19 cellular contexts compared by ENCODE assay signal in the genomic region with DNA sequence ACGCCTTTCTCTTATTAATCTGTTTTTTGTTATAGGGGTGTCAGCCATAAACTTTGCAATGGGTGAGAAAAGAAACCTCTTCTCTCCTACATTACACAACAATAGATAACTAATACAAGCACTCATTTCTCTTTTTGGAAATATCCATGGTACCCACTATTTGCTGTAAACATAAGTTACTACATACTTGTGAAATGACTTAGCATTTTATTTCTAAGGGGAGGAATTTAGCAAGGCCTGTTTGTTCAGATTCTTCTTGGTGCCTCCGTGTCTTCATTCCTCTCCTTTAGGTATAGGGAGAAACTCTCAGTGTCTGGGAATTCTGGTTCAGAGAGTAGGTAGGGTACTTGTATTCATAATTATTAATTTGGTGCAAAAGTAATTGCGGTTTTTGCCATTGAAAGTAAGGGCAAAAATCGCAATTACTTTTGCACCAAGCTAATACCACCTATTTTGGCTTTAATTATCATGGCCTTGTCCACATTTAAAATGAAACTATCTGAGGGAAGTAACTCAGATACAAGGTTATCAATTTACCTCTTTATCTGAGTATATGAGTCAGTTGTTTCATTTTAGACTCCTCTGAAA.
DNase-seq lines count a peak whose midpoint lies in the region; ATAC-seq, FAIRE-seq and TF ChIP-seq lines count a peak whose summit lies in the region.
"Had no signal": no experiment of that assay in that cellular context is flagged by ENCODE, and none has a peak within 500 bp of the region (broad histone marks: within the 10 kb centered on the region; RNA-seq: fewer than 3 reads in every experiment).

No MANE protein-coding gene starts in this region.

- peaks cover 12% of the 10 kb centered on the region for H3K36me3 Mint-ChIP-seq in Caco-2 (ENCODE audit: insufficient read depth, unreplicated experiment)

- WGBS in ovary, 3 donors, result 81 to 82% (median 81%) methylated on average over 4 of the region's 4 CpGs

- H3K27me3 ChIP-seq in Caco-2 (replicated peaks; ENCODE audit: control insufficient read depth, insufficient read depth, low read length) (no peaks in the 10 kb centered on the region), bronchial epithelial cell (ENCODE audit: control insufficient read depth, insufficient read depth, low read length) (no peaks in the 10 kb centered on the region), left lung (no peaks in the 10 kb centered on the region), ovary (no peaks in the 10 kb centered on the region)
- H3K27me3 ChIP-seq: ascending aorta, BE2C, SJCRH30 had no signal

- H3K9me3 Mint-ChIP-seq in Caco-2 (ENCODE audit: unreplicated experiment), result peaks cover 10% of the 10 kb centered on the region
- H3K9me3 Mint-ChIP-seq: activated T-helper 2 cell treated with anti-CD3 and anti-CD28 coated beads, Interferon-gamma antibody, Interleukin-2, Interleukin-4, amounts not matched to agents 10 μg/mL and 5 μg/mL and 100 μg/mL, durations not matched to agents 14 hours and 24 hours and 36 hours had no signal

- H3K4me3 ChIP-seq in Caco-2 (ENCODE audit: low read depth, low read length) (no peak overlapping the region), bronchial epithelial cell (ENCODE audit: low read depth, low read length) (no peak overlapping the region), left lung (no peak overlapping the region), ovary (no peak overlapping the region)
- H3K4me3 ChIP-seq: ascending aorta, coronary artery, mucosa of descending colon, SJCRH30 had no signal

- H3K4me1 ChIP-seq in Caco-2 (peaks cover 40% of the 10 kb centered on the region), left lung (no peaks in the 10 kb centered on the region), ovary (ENCODE audit: insufficient read depth) (no peaks in the 10 kb centered on the region)
- H3K4me1 ChIP-seq: ascending aorta had no signal

- peak overlapping the region; percentile 74 for H3K27ac Mint-ChIP-seq in Caco-2 (ENCODE audit: unreplicated experiment)
- H3K27ac Mint-ChIP-seq: activated T-helper 2 cell treated with anti-CD3 and anti-CD28 coated beads, Interferon-gamma antibody, Interleukin-2, Interleukin-4, amounts not matched to agents 10 μg/mL and 5 μg/mL and 100 μg/mL, durations not matched to agents 14 hours and 24 hours and 36 hours had no signal

- intact Hi-C loops in Caco-2 (cut with micrococcal nuclease; ENCODE audit: unreplicated experiment), result loop anchor here (5.0 kb wide), 1 partner anchor 456 kb away; no protein-coding TSS in a partner anchor
- intact Hi-C loops in left lung (cut with DNase I), result no loop called here
- intact Hi-C loops in ovary (cut with DNase I), result no loop called here

- peak in 1 of 2 experiments; percentile 39 for DNase-seq in Caco-2
- DNase-seq in bronchial epithelial cell (ENCODE audit: low read depth), result peak; percentile 77
- DNase-seq in left lung, result no peak
- DNase-seq in ovary, result no peak
- DNase-seq in SW480 (ENCODE audit: low spot score), result no peak
- DNase-seq: BE2C; DMS153; mucosa of descending colon; NCI-H1436 treated with DMSO at 0.1 percent for 48 hours; NCI-H2227 treated with DMSO at 0.1 percent for 48 hours; right cardiac atrium; SJCRH30; stimulated activated CD4-positive, alpha-beta T cell treated with anti-CD3 and anti-CD28 coated beads, Interleukin-2, amount 100 ng/mL, for 24 hours had no signal

- no peak for TF ChIP-seq EP300 in ovary (IDR thresholded peaks at IDR 0.05)

- no TSS peak for BruUV-seq in Caco-2 (replicated peaks; lab: Mats Ljungman, UMichigan)

- no peak overlapping the region for H3K4me3 Mint-ChIP-seq in Caco-2 (ENCODE audit: unreplicated experiment)

- H3K36me3 ChIP-seq in Caco-2 (ENCODE audit: control insufficient read depth, insufficient read depth, low read length), result no peaks in the 10 kb centered on the region
- H3K36me3 ChIP-seq in bronchial epithelial cell (ENCODE audit: control insufficient read depth, insufficient read depth, low read length), result no peaks in the 10 kb centered on the region
- H3K36me3 ChIP-seq in left lung, result no peaks in the 10 kb centered on the region
- no peaks in the 10 kb centered on the region for H3K36me3 ChIP-seq in ovary
- H3K36me3 ChIP-seq: ascending aorta, BE2C, SJCRH30 had no signal

- H3K4me1 Mint-ChIP-seq in Caco-2 (ENCODE audit: low read depth, unreplicated experiment), result peaks cover 28% of the 10 kb centered on the region

- ATAC-seq in HG02981 (IDR thresholded peaks at IDR 0.05; ENCODE audit: unreplicated experiment) (peak; percentile 43), left lung (peak; percentile 18), HG03139 (IDR thresholded peaks at IDR 0.05; ENCODE audit: unreplicated experiment) (no peak), HG03135 (IDR thresholded peaks at IDR 0.05; ENCODE audit: unreplicated experiment) (no peak)
- ATAC-seq: mucosa of descending colon, right cardiac atrium had no signal

- CTCF ChIA-PET in Caco-2 (lab: Charles Lee), result no interaction called here

- POLR2A ChIA-PET in Caco-2 (lab: Charles Lee), result no interaction called here

- no peak for FAIRE-seq in bronchial epithelial cell (lab: Jason Lieb, UNC)

- H3K27me3 Mint-ChIP-seq in Caco-2 (ENCODE audit: insufficient read depth, unreplicated experiment), result no peaks in the 10 kb centered on the region

- H3K9me3 ChIP-seq in Caco-2 (no peaks in the 10 kb centered on the region; the same call in 1 of the 2 replicates), left lung (peaks cover 0 to 2% of the 10 kb centered on the region in 2 donors), ovary (no peaks in the 10 kb centered on the region)
- H3K9me3 ChIP-seq: ascending aorta, BE2C, mucosa of descending colon had no signal

- H3K27ac ChIP-seq in left lung (no peak overlapping the region), ovary (no peak overlapping the region)
- H3K27ac ChIP-seq: ascending aorta, coronary artery, SJCRH30 had no signal

- no peak for TF ChIP-seq POLR2A in ovary (IDR thresholded peaks at IDR 0.05)

- TF ChIP-seq CTCF in Caco-2 (IDR thresholded peaks at IDR 0.05; ENCODE audit: insufficient read depth in 1 of 2, low read depth in 1 of 2, low read length in 1 of 2, severe bottlenecking in 1 of 2, unreplicated experiment in 1 of 2) (no peak), bronchial epithelial cell (IDR thresholded peaks at IDR 0.05; ENCODE audit: insufficient read depth, low read length, severe bottlenecking) (no peak), left lung (IDR thresholded peaks at IDR 0.05) (no peak), ovary (IDR thresholded peaks at IDR 0.05) (no peak)

Comparison
In these comparisons a context has a peak if more than half of its experiments do, and no peak if none do; other contexts are left out.
1. ATAC-seq: peak in HG02981 (single experiment) and left lung (single experiment); none in HG03139 (single experiment) and HG03135 (single experiment).